ENCODE assay signal across 21 cellular contexts in genomic region chr1:156987715-156988114, GRCh38. TPM values are rescaled to one million over a fixed set of nuclear protein-coding genes. Genes with fewer than 3 reads are reported as not detected.
A peak's percentile ranks its signal among the peaks of the same experiment; 100 is the strongest.
DNase-seq lines count a peak whose midpoint lies in the region; ATAC-seq, FAIRE-seq and TF ChIP-seq lines count a peak whose summit lies in the region.
"Had no signal": no experiment of that assay in that cellular context is flagged by ENCODE, and none has a peak within 500 bp of the region (broad histone marks: within the 10 kb centered on the region; RNA-seq: fewer than 3 reads in every experiment).

No MANE protein-coding gene starts in this region.

- H3K79me2 ChIP-seq in GM12878 (ENCODE audit: control insufficient read depth, insufficient read depth, low read length): no peaks in the 10 kb centered on the region

- peaks cover 0 to 6% of the 10 kb centered on the region in 2 experiments; a peak in 3 of 4 replicates for H3K36me3 ChIP-seq in GM12878 (ENCODE audit: control insufficient read depth in 2 of 2, insufficient read depth in 2 of 2, low read length in 1 of 2)

- H3K4me1 Mint-ChIP-seq in activated CD4-positive, alpha-beta memory T cell treated with anti-CD3 and anti-CD28 coated beads for 36 hours (ENCODE audit: low read depth): no peaks in the 10 kb centered on the region
- H3K4me1 Mint-ChIP-seq in activated CD4-positive, alpha-beta memory T cell treated with anti-CD3 and anti-CD28 coated beads, Interleukin-2, amount 10 ng/mL, durations not matched to agents 7 days and 5 days: peaks cover 8% of the 10 kb centered on the region
- H3K4me1 Mint-ChIP-seq in activated naive CD8-positive, alpha-beta T cell treated with anti-CD3 and anti-CD28 coated beads, Interleukin-2, amount 10 ng/mL, durations not matched to agents 7 days and 5 days: peaks cover 8% of the 10 kb centered on the region
- no peaks in the 10 kb centered on the region for H3K4me1 Mint-ChIP-seq in activated naive CD8-positive, alpha-beta T cell treated with anti-CD3 and anti-CD28 coated beads, Interleukin-2, amount 50 U/mL, for 24 hours
- H3K4me1 Mint-ChIP-seq in activated CD4-positive, alpha-beta T cell treated with anti-CD3 and anti-CD28 coated beads, Interleukin-2, amount 10 ng/mL, durations not matched to agents 7 days and 5 days: peaks cover 10% of the 10 kb centered on the region
- H3K4me1 Mint-ChIP-seq: IgD-negative memory B cell had no signal

- peak; percentile 11 for DNase-seq in activated CD4-positive, alpha-beta memory T cell treated with anti-CD3 and anti-CD28 coated beads for 36 hours
- DNase-seq in activated CD4-positive, alpha-beta memory T cell treated with anti-CD3 and anti-CD28 coated beads, Interleukin-2, amount 10 ng/mL, durations not matched to agents 7 days and 5 days: no peak
- DNase-seq in activated naive CD8-positive, alpha-beta T cell treated with anti-CD3 and anti-CD28 coated beads, Interleukin-2, amount 10 ng/mL, durations not matched to agents 7 days and 5 days: no peak
- no peak for DNase-seq in activated naive CD8-positive, alpha-beta T cell treated with anti-CD3 and anti-CD28 coated beads, Interleukin-2, amount 50 U/mL, for 24 hours
- DNase-seq in GM12878 (ENCODE audit: low read depth, low spot score) (no peak), LoVo (ENCODE audit: low spot score) (no peak)
- DNase-seq in activated CD4-positive, alpha-beta T cell treated with anti-CD3 and anti-CD28 coated beads, Interleukin-2, amount 10 ng/mL, durations not matched to agents 7 days and 5 days: no peak
- DNase-seq: AML-193; Caco-2; CD4-positive, alpha-beta T cell; GOT3; H7; HFFc6 had no signal

- H3K9me3 ChIP-seq in GM12878 (replicated peaks; ENCODE audit: control insufficient read depth, insufficient read depth, low read length): no peaks in the 10 kb centered on the region
- H3K9me3 ChIP-seq: A549, Caco-2 had no signal

- TF ChIP-seq RAD21 in GM12878 (IDR thresholded peaks at IDR 0.05; ENCODE audit: insufficient read depth, low read depth, low read length): no peak

- POLR2A ChIA-PET in activated CD4-positive, alpha-beta memory T cell treated with anti-CD3 and anti-CD28 coated beads for 36 hours (lab: Charles Lee): no interaction called here
- POLR2A ChIA-PET in activated CD4-positive, alpha-beta memory T cell treated with anti-CD3 and anti-CD28 coated beads, Interleukin-2, amount 10 ng/mL, durations not matched to agents 7 days and 5 days (lab: Charles Lee): no interaction called here
- POLR2A ChIA-PET in activated naive CD8-positive, alpha-beta T cell treated with anti-CD3 and anti-CD28 coated beads, Interleukin-2, amount 10 ng/mL, durations not matched to agents 7 days and 5 days (lab: Charles Lee): interaction anchor here (0.5 kb wide), 1 partner anchor 25 kb away, joined by 5 read pairs; no protein-coding TSS in a partner anchor
- POLR2A ChIA-PET in GM12878 (lab: Charles Lee): interaction anchor here (0.9 kb wide), 1 partner anchor 9 kb away, joined by 3 read pairs; no protein-coding TSS in a partner anchor
- POLR2A ChIA-PET in activated CD4-positive, alpha-beta T cell treated with anti-CD3 and anti-CD28 coated beads, Interleukin-2, amount 10 ng/mL, durations not matched to agents 7 days and 5 days (lab: Charles Lee): no interaction called here

- H2AFZ ChIP-seq in GM12878 (ENCODE audit: control insufficient read depth, low read depth, low read length): no peak overlapping the region

- no TSS peak for BruUV-seq in GM12878 (replicated peaks; lab: Mats Ljungman, UMichigan)

- RAD21 ChIA-PET in GM12878 (lab: Charles Lee; ENCODE audit: unreplicated experiment): interaction anchor here (0.6 to 1.2 kb wide), 2 partner anchors 15 to 136 kb away, joined by 3 read pairs; no protein-coding TSS in a partner anchor

- no peak for TF ChIP-seq POLR2A in GM12878 (IDR thresholded peaks at IDR 0.05; ENCODE audit: low read depth, low read length)

- H3K27me3 ChIP-seq in GM12878 (replicated peaks in 1 of 2; ENCODE audit: control insufficient read depth in 2 of 2, insufficient read depth in 2 of 2, low read length in 1 of 2): no peaks in the 10 kb centered on the region

- FAIRE-seq in GM12878 (lab: Jason Lieb, UNC): no peak
- FAIRE-seq: A549, D721Med, G401.6, HepG2 had no signal

- no peak overlapping the region for H3K27ac Mint-ChIP-seq in activated CD4-positive, alpha-beta memory T cell treated with anti-CD3 and anti-CD28 coated beads for 36 hours
- H3K27ac Mint-ChIP-seq in activated CD4-positive, alpha-beta memory T cell treated with anti-CD3 and anti-CD28 coated beads, Interleukin-2, amount 10 ng/mL, durations not matched to agents 7 days and 5 days: no peak overlapping the region
- H3K27ac Mint-ChIP-seq in activated naive CD8-positive, alpha-beta T cell treated with anti-CD3 and anti-CD28 coated beads, Interleukin-2, amount 10 ng/mL, durations not matched to agents 7 days and 5 days: no peak overlapping the region
- no peak overlapping the region for H3K27ac Mint-ChIP-seq in activated naive CD8-positive, alpha-beta T cell treated with anti-CD3 and anti-CD28 coated beads, Interleukin-2, amount 50 U/mL, for 24 hours
- H3K27ac Mint-ChIP-seq in activated CD4-positive, alpha-beta T cell treated with anti-CD3 and anti-CD28 coated beads, Interleukin-2, amount 10 ng/mL, durations not matched to agents 7 days and 5 days: no peak overlapping the region
- H3K27ac Mint-ChIP-seq: CD4-positive, alpha-beta T cell; HFFc6; IgD-negative memory B cell had no signal

- H3K9me3 Mint-ChIP-seq in activated CD4-positive, alpha-beta memory T cell treated with anti-CD3 and anti-CD28 coated beads for 36 hours: no peaks in the 10 kb centered on the region
- no peaks in the 10 kb centered on the region for H3K9me3 Mint-ChIP-seq in activated CD4-positive, alpha-beta memory T cell treated with anti-CD3 and anti-CD28 coated beads, Interleukin-2, amount 10 ng/mL, durations not matched to agents 7 days and 5 days
- H3K9me3 Mint-ChIP-seq in activated naive CD8-positive, alpha-beta T cell treated with anti-CD3 and anti-CD28 coated beads, Interleukin-2, amount 10 ng/mL, durations not matched to agents 7 days and 5 days: no peaks in the 10 kb centered on the region
- no peaks in the 10 kb centered on the region for H3K9me3 Mint-ChIP-seq in activated naive CD8-positive, alpha-beta T cell treated with anti-CD3 and anti-CD28 coated beads, Interleukin-2, amount 50 U/mL, for 24 hours
- H3K9me3 Mint-ChIP-seq in activated CD4-positive, alpha-beta T cell treated with anti-CD3 and anti-CD28 coated beads, Interleukin-2, amount 10 ng/mL, durations not matched to agents 7 days and 5 days: no peaks in the 10 kb centered on the region
- H3K9me3 Mint-ChIP-seq: CD4-positive, alpha-beta T cell; HFFc6; IgD-negative memory B cell had no signal

- in situ Hi-C loops in GM12878 (cut with MboI): no loop called here

- no peak for TF ChIP-seq CTCF in GM12878 (IDR thresholded peaks at IDR 0.05 in 2 of 3, conservative IDR thresholded peaks at IDR 0.05 in 1 of 3; ENCODE audit: control insufficient read depth in 2 of 3, extremely low read depth in 1 of 3, insufficient read depth in 1 of 3, low read depth in 3 of 3, low read length in 3 of 3)

- H4K20me1 ChIP-seq in GM12878 (ENCODE audit: control insufficient read depth, insufficient read depth): no peaks in the 10 kb centered on the region

- H3K4me3 Mint-ChIP-seq in activated CD4-positive, alpha-beta memory T cell treated with anti-CD3 and anti-CD28 coated beads for 36 hours: no peak overlapping the region
- no peak overlapping the region for H3K4me3 Mint-ChIP-seq in activated CD4-positive, alpha-beta memory T cell treated with anti-CD3 and anti-CD28 coated beads, Interleukin-2, amount 10 ng/mL, durations not matched to agents 7 days and 5 days
- peak overlapping the region; percentile 14 for H3K4me3 Mint-ChIP-seq in activated naive CD8-positive, alpha-beta T cell treated with anti-CD3 and anti-CD28 coated beads, Interleukin-2, amount 10 ng/mL, durations not matched to agents 7 days and 5 days
- no peak overlapping the region for H3K4me3 Mint-ChIP-seq in activated naive CD8-positive, alpha-beta T cell treated with anti-CD3 and anti-CD28 coated beads, Interleukin-2, amount 50 U/mL, for 24 hours
- no peak overlapping the region for H3K4me3 Mint-ChIP-seq in activated CD4-positive, alpha-beta T cell treated with anti-CD3 and anti-CD28 coated beads, Interleukin-2, amount 10 ng/mL, durations not matched to agents 7 days and 5 days
- H3K4me3 Mint-ChIP-seq: CD4-positive, alpha-beta T cell; HFFc6; IgD-negative memory B cell had no signal

- whole genome bisulfite sequencing in GM12878 (ENCODE audit: insufficient coverage, insufficient replicate concordance, low lambda C conversion rate, missing lambda C conversion rate): 21% methylated on average over 6 of the region's 6 CpGs

- no peaks in the 10 kb centered on the region for H3K36me3 Mint-ChIP-seq in activated CD4-positive, alpha-beta memory T cell treated with anti-CD3 and anti-CD28 coated beads for 36 hours
- H3K36me3 Mint-ChIP-seq in activated CD4-positive, alpha-beta memory T cell treated with anti-CD3 and anti-CD28 coated beads, Interleukin-2, amount 10 ng/mL, durations not matched to agents 7 days and 5 days (ENCODE audit: low read depth): no peaks in the 10 kb centered on the region
- no peaks in the 10 kb centered on the region for H3K36me3 Mint-ChIP-seq in activated naive CD8-positive, alpha-beta T cell treated with anti-CD3 and anti-CD28 coated beads, Interleukin-2, amount 10 ng/mL, durations not matched to agents 7 days and 5 days
- no peaks in the 10 kb centered on the region for H3K36me3 Mint-ChIP-seq in activated naive CD8-positive, alpha-beta T cell treated with anti-CD3 and anti-CD28 coated beads, Interleukin-2, amount 50 U/mL, for 24 hours (ENCODE audit: low read depth)
- no peaks in the 10 kb centered on the region for H3K36me3 Mint-ChIP-seq in activated CD4-positive, alpha-beta T cell treated with anti-CD3 and anti-CD28 coated beads, Interleukin-2, amount 10 ng/mL, durations not matched to agents 7 days and 5 days (ENCODE audit: low read depth)
- H3K36me3 Mint-ChIP-seq: IgD-negative memory B cell had no signal

- TF ChIP-seq EP300 in GM12878 (IDR thresholded peaks at IDR 0.05; ENCODE audit: borderline replicate concordance in 1 of 2, control insufficient read depth in 1 of 2, low read depth in 2 of 2, low read length in 2 of 2): no peak

- intact Hi-C loops in activated CD4-positive, alpha-beta memory T cell treated with anti-CD3 and anti-CD28 coated beads for 36 hours (cut with micrococcal nuclease): no loop called here
- intact Hi-C loops in GM12878 (cut with micrococcal nuclease; ENCODE audit: unreplicated experiment): no loop called here

- no peak overlapping the region for H3K4me2 ChIP-seq in GM12878 (ENCODE audit: control insufficient read depth, insufficient read depth)
- H3K4me2 ChIP-seq: A549 had no signal

- no peak overlapping the region for H3K27ac ChIP-seq in GM12878 (ENCODE audit: control insufficient read depth, insufficient read depth)
- H3K27ac ChIP-seq: 22Rv1, A549, C4-2B had no signal

- no peak overlapping the region for H3K4me3 ChIP-seq in GM12878
- H3K4me3 ChIP-seq: A549 had no signal

- H3K27me3 Mint-ChIP-seq in activated CD4-positive, alpha-beta memory T cell treated with anti-CD3 and anti-CD28 coated beads for 36 hours: peaks cover 9% of the 10 kb centered on the region
- peaks cover 27% of the 10 kb centered on the region for H3K27me3 Mint-ChIP-seq in activated CD4-positive, alpha-beta memory T cell treated with anti-CD3 and anti-CD28 coated beads, Interleukin-2, amount 10 ng/mL, durations not matched to agents 7 days and 5 days
- peaks cover 12% of the 10 kb centered on the region for H3K27me3 Mint-ChIP-seq in activated naive CD8-positive, alpha-beta T cell treated with anti-CD3 and anti-CD28 coated beads, Interleukin-2, amount 10 ng/mL, durations not matched to agents 7 days and 5 days
- peaks cover 7% of the 10 kb centered on the region for H3K27me3 Mint-ChIP-seq in activated naive CD8-positive, alpha-beta T cell treated with anti-CD3 and anti-CD28 coated beads, Interleukin-2, amount 50 U/mL, for 24 hours
- H3K27me3 Mint-ChIP-seq in activated CD4-positive, alpha-beta T cell treated with anti-CD3 and anti-CD28 coated beads, Interleukin-2, amount 10 ng/mL, durations not matched to agents 7 days and 5 days: peaks cover 37% of the 10 kb centered on the region

- ATAC-seq in activated naive CD8-positive, alpha-beta T cell treated with anti-CD3 and anti-CD28 coated beads, Interleukin-2, amount 10 ng/mL, durations not matched to agents 7 days and 5 days (ENCODE audit: low read depth): peak; percentile 54
- no peak for ATAC-seq in activated naive CD8-positive, alpha-beta T cell treated with anti-CD3 and anti-CD28 coated beads, Interleukin-2, amount 50 U/mL, for 24 hours
- ATAC-seq in GM12878: no peak
- ATAC-seq: A549, HCT116, HepG2 had no signal

- SMC1A ChIA-PET in GM12878 (lab: Charles Lee; ENCODE audit: uncharacterized antibody, unreplicated experiment): interaction anchor here (1.0 to 2.0 kb wide), 2 partner anchors 40 to 86 kb away, joined by 3 to 7 read pairs; no protein-coding TSS in a partner anchor

- H3K9ac ChIP-seq in GM12878 (ENCODE audit: control insufficient read depth, insufficient read depth, low read length): no peak overlapping the region

- CTCF ChIA-PET in activated CD4-positive, alpha-beta memory T cell treated with anti-CD3 and anti-CD28 coated beads for 36 hours (lab: Charles Lee): no interaction called here
- CTCF ChIA-PET in activated CD4-positive, alpha-beta memory T cell treated with anti-CD3 and anti-CD28 coated beads, Interleukin-2, amount 10 ng/mL, durations not matched to agents 7 days and 5 days (lab: Charles Lee): no interaction called here
- CTCF ChIA-PET in GM12878 (lab: Yijun Ruan, JAX): interaction anchor here (1.3 to 1.4 kb wide), 2 partner anchors 57 to 87 kb away, joined by 4 read pairs; no protein-coding TSS in a partner anchor
- CTCF ChIA-PET in activated CD4-positive, alpha-beta T cell treated with anti-CD3 and anti-CD28 coated beads, Interleukin-2, amount 10 ng/mL, durations not matched to agents 7 days and 5 days (lab: Charles Lee): no interaction called here

- no peaks in the 10 kb centered on the region for H3K4me1 ChIP-seq in GM12878 (ENCODE audit: control insufficient read depth, insufficient read depth, low read length)
- H3K4me1 ChIP-seq: A549 had no signal

RNA-seq across cellular contexts. Expression of gene ARHGEF11, which starts 57.8 kb away (rescaled TPM):
- 1 to 10 TPM; 1.3 to 1.8 TPM for total RNA-seq in activated CD4-positive, alpha-beta memory T cell treated with anti-CD3 and anti-CD28 coated beads for 36 hours
- 10 to 100 TPM; 14.9 to 15.8 TPM for total RNA-seq in activated CD4-positive, alpha-beta memory T cell treated with anti-CD3 and anti-CD28 coated beads, Interleukin-2, amount 10 ng/mL, durations not matched to agents 7 days and 5 days
- 10 to 100 TPM; 14.5 to 20.5 TPM for total RNA-seq in activated naive CD8-positive, alpha-beta T cell treated with anti-CD3 and anti-CD28 coated beads, Interleukin-2, amount 10 ng/mL, durations not matched to agents 7 days and 5 days
- 66.4 and 67.1 TPM in 2 replicates for total RNA-seq in GM12878 (2013; cell fraction: nucleolus; rRNA removed)
- total RNA-seq in GM12878 (2014; rRNA removed): 1.9 and 2.3 TPM in 2 replicates
- total RNA-seq in GM12878 (2014; rRNA removed; fragmentation: Illumina TruSeq; extraction: Trizol): 1.3 and 1.7 TPM in 2 replicates
- total RNA-seq in GM12878 (2021): 3.2 and 3.5 TPM in 2 replicates
- 1.4 TPM for polyA plus RNA-seq in GM12878 (2011; ENCODE audit: low read depth)
- polyA plus RNA-seq in GM12878 (2011; rRNA removed): 6.0 and 12.7 TPM in 2 replicates
- polyA plus RNA-seq in GM12878 (2011; cell fraction: cytosol; rRNA removed): 9.3 and 11.5 TPM in 2 replicates
- 69.0 and 70.5 TPM in 2 replicates for polyA plus RNA-seq in GM12878 (2011; cell fraction: nucleus; rRNA removed)
- 2.4 and 2.8 TPM in 2 replicates for polyA plus RNA-seq in GM12878 (2012)
- 2.1 and 2.5 TPM in 2 replicates for polyA plus RNA-seq in GM12878 (2014; fragmentation: Illumina TruSeq; extraction: Trizol)
- polyA plus RNA-seq in GM12878 (2014; fragmentation: Nextera tagmentation; extraction: Ambion mirVana): under 1 TPM; 0.05 to 0.06 TPM
- 2.3 and 2.5 TPM in 2 replicates for polyA plus RNA-seq in GM12878 (2014; rRNA removed)
- 1 to 10 TPM in 1 of 2 experiments, under 1 TPM in 1; 0.64 to 1.4 TPM for polyA plus RNA-seq in GM12878 (2016; fragmentation: Nextera tagmentation; extraction: Ambion mirVana)
- polyA minus RNA-seq in GM12878 (2011; rRNA and poly(A)+ RNA removed): 15.2 and 19.5 TPM in 2 replicates
- polyA minus RNA-seq in GM12878 (2011; cell fraction: cytosol; rRNA and poly(A)+ RNA removed): 8.3 and 9.8 TPM in 2 replicates
- polyA minus RNA-seq in GM12878 (2011; cell fraction: nucleus; rRNA and poly(A)+ RNA removed): 22.5 and 37.3 TPM in 2 replicates
- total RNA-seq in activated CD4-positive, alpha-beta T cell treated with anti-CD3 and anti-CD28 coated beads, Interleukin-2, amount 10 ng/mL, durations not matched to agents 7 days and 5 days: 10 to 100 TPM; 33.9 to 38.5 TPM

Comparison
In these comparisons a context has a peak if more than half of its experiments do, and no peak if none do; other contexts are left out.
1. POLR2A ChIA-PET loops: an anchor here in activated naive CD8-positive, alpha-beta T cell treated with anti-CD3 and anti-CD28 coated beads, Interleukin-2, amount 10 ng/mL, durations not matched to agents 7 days and 5 days (0.5 kb wide) and GM12878 (0.9 kb wide); none called in activated CD4-positive, alpha-beta memory T cell treated with anti-CD3 and anti-CD28 coated beads for 36 hours, activated CD4-positive, alpha-beta memory T cell treated with anti-CD3 and anti-CD28 coated beads, Interleukin-2, amount 10 ng/mL, durations not matched to agents 7 days and 5 days and activated CD4-positive, alpha-beta T cell treated with anti-CD3 and anti-CD28 coated beads, Interleukin-2, amount 10 ng/mL, durations not matched to agents 7 days and 5 days.